14 cellular contexts compared by ENCODE assay signal in genomic region chr5:160799160-160799559, GRCh38. TPM values are rescaled to one million over a fixed set of nuclear protein-coding genes. Genes with fewer than 3 reads are reported as not detected.
A peak's percentile ranks its signal among the peaks of the same experiment; 100 is the strongest.
DNase-seq lines count a peak whose midpoint lies in the region; ATAC-seq and TF ChIP-seq lines count a peak whose summit lies in the region.
"Had no signal": no experiment of that assay in that cellular context is flagged by ENCODE, and none has a peak within 500 bp of the region (broad histone marks: within the 10 kb centered on the region; RNA-seq: fewer than 3 reads in every experiment).

No MANE protein-coding gene starts in this region.

- peak; percentile 66 for ATAC-seq in GM21423 (IDR thresholded peaks at IDR 0.05; ENCODE audit: unreplicated experiment)
- peak; percentile 86 for ATAC-seq in HG03469 (IDR thresholded peaks at IDR 0.05; ENCODE audit: unreplicated experiment)
- peak; percentile 34 for ATAC-seq in activated B cell treated with CpG ODN at 0.5 μM for 24 hours (ENCODE audit: low read depth)
- ATAC-seq in GM19023 (IDR thresholded peaks at IDR 0.05; ENCODE audit: unreplicated experiment): no peak

- H3K4me1 ChIP-seq in vagina: no peaks in the 10 kb centered on the region
- H3K4me1 ChIP-seq: HAP-1, prostate gland had no signal

- TF ChIP-seq CTCF in GM13976 (IDR thresholded peaks at IDR 0.05; ENCODE audit: borderline replicate concordance, control extremely low read depth, extremely low read depth, insufficient read depth, missing control alignments) (no peak), activated B cell treated with CpG ODN at 0.5 μM for 24 hours (IDR thresholded peaks at IDR 0.05) (no peak), vagina (IDR thresholded peaks at IDR 0.05) (no peak)

- H3K4me3 ChIP-seq in vagina: no peak overlapping the region
- H3K4me3 ChIP-seq: HAP-1, prostate gland had no signal

- no peaks in the 10 kb centered on the region for H3K27me3 ChIP-seq in vagina

- no peaks in the 10 kb centered on the region for H3K9me3 Mint-ChIP-seq in activated B cell treated with CpG ODN at 0.5 μM for 24 hours
- H3K9me3 Mint-ChIP-seq: activated naive CD4-positive, alpha-beta T cell treated with anti-CD3 and anti-CD28 coated beads, Interleukin-2, amount 10 ng/mL, durations not matched to agents 7 days and 5 days; endodermal cell had no signal

- no peak overlapping the region for H3K27ac ChIP-seq in vagina
- H3K27ac ChIP-seq: prostate gland had no signal

- intact Hi-C loops in activated B cell treated with CpG ODN at 0.5 μM for 24 hours (cut with micrococcal nuclease) (no loop called here), vagina (cut with DNase I) (no loop called here)

- H3K9me3 ChIP-seq in vagina: no peaks in the 10 kb centered on the region
- H3K9me3 ChIP-seq: HAP-1, prostate gland had no signal

- peaks cover 7% of the 10 kb centered on the region for H3K4me1 Mint-ChIP-seq in activated B cell treated with CpG ODN at 0.5 μM for 24 hours
- H3K4me1 Mint-ChIP-seq: activated naive CD4-positive, alpha-beta T cell treated with anti-CD3 and anti-CD28 coated beads, Interleukin-2, amount 10 ng/mL, durations not matched to agents 7 days and 5 days; endodermal cell had no signal

- no peaks in the 10 kb centered on the region for H3K36me3 ChIP-seq in vagina
- H3K36me3 ChIP-seq: HAP-1, prostate gland had no signal

- no peaks in the 10 kb centered on the region for H3K36me3 Mint-ChIP-seq in activated B cell treated with CpG ODN at 0.5 μM for 24 hours (ENCODE audit: low read depth)
- H3K36me3 Mint-ChIP-seq: activated naive CD4-positive, alpha-beta T cell treated with anti-CD3 and anti-CD28 coated beads, Interleukin-2, amount 10 ng/mL, durations not matched to agents 7 days and 5 days had no signal

- no peak overlapping the region for H3K4me3 Mint-ChIP-seq in activated B cell treated with CpG ODN at 0.5 μM for 24 hours
- H3K4me3 Mint-ChIP-seq: activated naive CD4-positive, alpha-beta T cell treated with anti-CD3 and anti-CD28 coated beads, Interleukin-2, amount 10 ng/mL, durations not matched to agents 7 days and 5 days; endodermal cell had no signal

- DNase-seq in GM13976 (ENCODE audit: low spot score) (peak; percentile 10), activated B cell treated with CpG ODN at 0.5 μM for 24 hours (no peak), D341Med (ENCODE audit: low spot score) (no peak), vagina (ENCODE audit: extremely low spot score in 2 of 2) (no peak)
- no peak for DNase-seq in activated CD4-positive, alpha-beta T cell treated with anti-CD3 and anti-CD28 coated beads for 4 hours
- DNase-seq: activated naive CD4-positive, alpha-beta T cell treated with anti-CD3 and anti-CD28 coated beads, Interleukin-2, amount 10 ng/mL, durations not matched to agents 7 days and 5 days; DND-41; endodermal cell; NCI-H1048 had no signal

- no peak overlapping the region for H3K27ac Mint-ChIP-seq in activated B cell treated with CpG ODN at 0.5 μM for 24 hours
- H3K27ac Mint-ChIP-seq: activated naive CD4-positive, alpha-beta T cell treated with anti-CD3 and anti-CD28 coated beads, Interleukin-2, amount 10 ng/mL, durations not matched to agents 7 days and 5 days; endodermal cell had no signal

- peaks cover 2% of the 10 kb centered on the region for H3K27me3 Mint-ChIP-seq in activated B cell treated with CpG ODN at 0.5 μM for 24 hours
- H3K27me3 Mint-ChIP-seq: activated naive CD4-positive, alpha-beta T cell treated with anti-CD3 and anti-CD28 coated beads, Interleukin-2, amount 10 ng/mL, durations not matched to agents 7 days and 5 days had no signal

- CTCF ChIA-PET in activated B cell treated with CpG ODN at 0.5 μM for 24 hours (lab: Charles Lee): no interaction called here

- no peak for TF ChIP-seq POLR2A in vagina (IDR thresholded peaks at IDR 0.05)

- POLR2A ChIA-PET in activated B cell treated with CpG ODN at 0.5 μM for 24 hours (lab: Charles Lee): interaction anchor here (0.7 kb wide), 1 partner anchor 22 kb away, joined by 6 read pairs; no protein-coding TSS in a partner anchor

- in situ Hi-C loops in GM13976 (cut with MboI; ENCODE audit: low sequenced_read_pairs, unreplicated experiment): no loop called here

RNA-seq across cellular contexts. Expression of gene ATP10B, which starts 52.9 kb away (rescaled TPM):
- total RNA-seq in activated B cell treated with CpG ODN at 0.5 μM for 24 hours (not detected in 2 replicates), vagina (9.1 TPM)

Comparison
In these comparisons a context has a peak if more than half of its experiments do, and no peak if none do; other contexts are left out.
1. RNA of gene ATP10B, which starts 52.9 kb away (total RNA-seq): 9.1 TPM in vagina (single experiment); not detected in activated B cell treated with CpG ODN at 0.5 μM for 24 hours; every median in the first group is over 10 times any median in the second.